In the genomic region with DNA sequence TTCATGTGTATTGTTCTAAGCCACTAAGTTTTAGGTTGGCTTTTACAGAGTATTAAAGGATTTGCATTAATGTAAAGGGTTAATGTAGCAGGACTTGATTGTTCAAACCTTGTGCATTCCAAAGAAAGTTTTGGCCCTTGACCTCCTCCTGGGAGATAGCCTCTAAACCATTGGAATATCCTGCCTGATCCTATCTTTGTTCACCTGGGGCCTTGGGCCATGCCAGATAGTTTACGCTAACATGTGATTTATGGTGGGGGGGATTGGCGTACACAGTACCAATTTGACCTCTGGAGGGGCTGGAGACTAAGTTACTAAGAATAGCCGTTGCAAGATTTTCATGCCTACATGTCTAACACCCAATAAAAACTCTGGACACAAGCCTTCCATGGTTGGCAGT, we compare ENCODE assay signal across 25 cellular contexts.
"Had no signal": no experiment of that assay in that cellular context is flagged by ENCODE, and none has a peak within 500 bp of the region (broad histone marks: within the 10 kb centered on the region; RNA-seq: fewer than 3 reads in every experiment).

No MANE protein-coding gene starts in this region.

- H3K4me3 Mint-ChIP-seq: immature natural killer cell; naive thymus-derived CD4-positive, alpha-beta T cell; natural killer cell treated with Interleukin-12 subunit alpha and Interleukin-12 subunit beta and Interleukin-15 and Interleukin-18, amount 100 ng/mL, for 72 hours; stimulated activated memory B cell treated with anti-CD40 and anti-IgM and Interleukin-4, amounts not matched to agents 10 μg/mL and 1 μg/mL and 100 μg/mL, for 72 hours; stimulated activated naive CD8-positive, alpha-beta T cell treated with anti-CD3 and anti-CD28 coated beads, Interleukin-15, amount 100 ng/mL, for 72 hours had no signal

- H3K4me2 ChIP-seq: smooth muscle cell had no signal

- H3K27me3 ChIP-seq: neutrophil, ovary, right atrium auricular region, right lobe of liver, tibial nerve, upper lobe of left lung, vagina had no signal

- H3K9me3 ChIP-seq: left ventricle myocardium inferior, mucosa of descending colon, neutrophil, ovary, right atrium auricular region, right lobe of liver, tibial nerve, upper lobe of left lung, vagina had no signal

- H3K36me3 ChIP-seq: left ventricle myocardium inferior, neutrophil, ovary, right atrium auricular region, right lobe of liver, tibial nerve, upper lobe of left lung, vagina had no signal

- H3K27ac Mint-ChIP-seq: immature natural killer cell; naive thymus-derived CD4-positive, alpha-beta T cell; natural killer cell treated with Interleukin-12 subunit alpha and Interleukin-12 subunit beta and Interleukin-15 and Interleukin-18, amount 100 ng/mL, for 72 hours; progenitor cell of endocrine pancreas; stimulated activated memory B cell treated with anti-CD40 and anti-IgM and Interleukin-4, amounts not matched to agents 10 μg/mL and 1 μg/mL and 100 μg/mL, for 72 hours; stimulated activated naive CD8-positive, alpha-beta T cell treated with anti-CD3 and anti-CD28 coated beads, Interleukin-15, amount 100 ng/mL, for 72 hours had no signal

- H3K4me3 ChIP-seq: left ventricle myocardium inferior, lung, mucosa of descending colon, ovary, right atrium auricular region, right lobe of liver, smooth muscle cell, tibial nerve, upper lobe of left lung, vagina had no signal

- H3K9me3 Mint-ChIP-seq: stimulated activated memory B cell treated with anti-CD40 and anti-IgM and Interleukin-4, amounts not matched to agents 10 μg/mL and 1 μg/mL and 100 μg/mL, for 72 hours; stimulated activated naive CD8-positive, alpha-beta T cell treated with anti-CD3 and anti-CD28 coated beads, Interleukin-15, amount 100 ng/mL, for 72 hours had no signal

- H3K4me1 ChIP-seq: left ventricle myocardium inferior, right atrium auricular region, right lobe of liver, tibial nerve, upper lobe of left lung, vagina had no signal

- DNase-seq: hypothalamus; immature natural killer cell; left ventricle myocardium inferior; midbrain; mucosa of descending colon; naive thymus-derived CD4-positive, alpha-beta T cell; ovary; right lobe of liver; stimulated activated CD4-positive, alpha-beta T cell treated with anti-CD3 and anti-CD28 coated beads, Interleukin-1b, Interleukin-23, amount 100 ng/mL, for 48 hours; stimulated activated CD4-positive, alpha-beta T cell treated with anti-CD3 and anti-CD28 coated beads, Interleukin-2, amount 100 ng/mL, for 48 hours; stimulated activated CD4-positive, alpha-beta T cell treated with anti-CD3 and anti-CD28 coated beads, Interleukin-4, amount 100 ng/mL, for 4 hours; stimulated activated CD8-positive, alpha-beta memory T cell treated with anti-CD3 and anti-CD28 coated beads, Interleukin-4, amount 100 ng/mL, for 48 hours; stimulated activated naive CD4-positive, alpha-beta T cell treated with Interleukin-2 at 50 U/mL for 16 hours; stimulated activated naive CD8-positive, alpha-beta T cell treated with anti-CD3 and anti-CD28 coated beads, Interleukin-15, amount 100 ng/mL, for 72 hours; substantia nigra; upper lobe of left lung had no signal

- ATAC-seq: mucosa of descending colon; naive thymus-derived CD4-positive, alpha-beta T cell; natural killer cell treated with Interleukin-12 subunit alpha and Interleukin-12 subunit beta and Interleukin-15 and Interleukin-18, amount 100 ng/mL, for 72 hours; right lobe of liver; stimulated activated memory B cell treated with anti-CD40 and anti-IgM and Interleukin-4, amounts not matched to agents 10 μg/mL and 1 μg/mL and 100 μg/mL, for 72 hours; stimulated activated naive CD8-positive, alpha-beta T cell treated with anti-CD3 and anti-CD28 coated beads, Interleukin-15, amount 100 ng/mL, for 72 hours had no signal

- H3K27me3 Mint-ChIP-seq: naive thymus-derived CD4-positive, alpha-beta T cell; natural killer cell treated with Interleukin-12 subunit alpha and Interleukin-12 subunit beta and Interleukin-15 and Interleukin-18, amount 100 ng/mL, for 72 hours; progenitor cell of endocrine pancreas; stimulated activated memory B cell treated with anti-CD40 and anti-IgM and Interleukin-4, amounts not matched to agents 10 μg/mL and 1 μg/mL and 100 μg/mL, for 72 hours; stimulated activated naive CD8-positive, alpha-beta T cell treated with anti-CD3 and anti-CD28 coated beads, Interleukin-15, amount 100 ng/mL, for 72 hours had no signal

- H3K27ac ChIP-seq: left ventricle myocardium inferior, neutrophil, ovary, right atrium auricular region, right lobe of liver, tibial nerve, upper lobe of left lung, vagina had no signal

- H3K4me1 Mint-ChIP-seq: immature natural killer cell; naive thymus-derived CD4-positive, alpha-beta T cell; stimulated activated memory B cell treated with anti-CD40 and anti-IgM and Interleukin-4, amounts not matched to agents 10 μg/mL and 1 μg/mL and 100 μg/mL, for 72 hours; stimulated activated naive CD8-positive, alpha-beta T cell treated with anti-CD3 and anti-CD28 coated beads, Interleukin-15, amount 100 ng/mL, for 72 hours had no signal

- H3K36me3 Mint-ChIP-seq: immature natural killer cell; naive thymus-derived CD4-positive, alpha-beta T cell; natural killer cell treated with Interleukin-12 subunit alpha and Interleukin-12 subunit beta and Interleukin-15 and Interleukin-18, amount 100 ng/mL, for 72 hours; stimulated activated memory B cell treated with anti-CD40 and anti-IgM and Interleukin-4, amounts not matched to agents 10 μg/mL and 1 μg/mL and 100 μg/mL, for 72 hours had no signal
